In the genomic region with DNA sequence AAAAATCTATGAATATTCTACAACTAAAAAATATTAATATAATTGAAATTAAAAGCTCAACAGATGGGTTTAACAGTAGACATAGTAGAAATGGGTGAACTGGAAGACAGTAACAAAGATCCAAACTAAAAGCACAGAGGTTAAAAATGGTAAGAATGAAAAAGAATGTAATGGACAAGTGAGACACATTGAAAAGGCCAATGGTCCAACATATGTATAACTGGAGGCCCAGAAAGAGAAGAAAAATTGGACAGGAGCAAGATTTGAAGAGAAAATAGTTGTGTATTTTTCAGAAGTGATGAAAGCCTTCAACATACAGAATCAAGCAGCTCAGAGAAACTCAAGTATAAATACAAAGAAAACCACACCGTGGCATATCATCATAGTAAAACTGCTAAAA, we compare ENCODE assay signal across 18 cellular contexts. TPM values are rescaled to one million over a fixed set of nuclear protein-coding genes. Genes with fewer than 3 reads are reported as not detected.
DNase-seq lines count a peak whose midpoint lies in the region; ATAC-seq, FAIRE-seq and TF ChIP-seq lines count a peak whose summit lies in the region.
"Had no signal": no experiment of that assay in that cellular context is flagged by ENCODE, and none has a peak within 500 bp of the region (broad histone marks: within the 10 kb centered on the region; RNA-seq: fewer than 3 reads in every experiment).

No MANE protein-coding gene starts in this region.

- H3K36me3 ChIP-seq in breast epithelium (peaks cover 5% of the 10 kb centered on the region), fibroblast of lung (ENCODE audit: control insufficient read depth, insufficient read depth, low read length) (no peaks in the 10 kb centered on the region), tibial artery (peaks cover 44 to 59% (median 49%) of the 10 kb centered on the region in 3 donors)
- H3K36me3 ChIP-seq: colonic mucosa had no signal

- intact Hi-C loops in MCF 10A (cut with micrococcal nuclease) (no loop called here), breast epithelium (cut with DNase I; ENCODE audit: low total_unique reads) (no loop called here), tibial artery (cut with DNase I; ENCODE audit: low total_unique reads) (no loop called here)

- no peak for ATAC-seq in WTC11
- ATAC-seq: activated CD8-positive, alpha-beta T cell treated with anti-CD3 and anti-CD28 coated beads for 36 hours had no signal

- H3K27me3 ChIP-seq in breast epithelium = no peaks in the 10 kb centered on the region
- no peaks in the 10 kb centered on the region for H3K27me3 ChIP-seq in fibroblast of lung (ENCODE audit: control insufficient read depth, insufficient read depth, low read length)
- H3K27me3 ChIP-seq in tibial artery = no peaks in the 10 kb centered on the region
- H3K27me3 ChIP-seq: colonic mucosa, right atrium auricular region, stomach had no signal

- TF ChIP-seq POLR2A in breast epithelium (IDR thresholded peaks at IDR 0.05) = no peak

- H3K36me3 Mint-ChIP-seq in MCF 10A (ENCODE audit: insufficient read depth, unreplicated experiment) (peaks cover 75% of the 10 kb centered on the region), WTC11 (peaks cover 52% of the 10 kb centered on the region)

- H3K9me3 Mint-ChIP-seq in MCF 10A (ENCODE audit: unreplicated experiment) (peaks cover 17% of the 10 kb centered on the region), WTC11 (peaks cover 23% of the 10 kb centered on the region)

- H3K27me3 Mint-ChIP-seq in MCF 10A (ENCODE audit: insufficient read depth, unreplicated experiment) (no peaks in the 10 kb centered on the region), WTC11 (ENCODE audit: low read depth) (no peaks in the 10 kb centered on the region)
- H3K27me3 Mint-ChIP-seq: activated CD8-positive, alpha-beta T cell treated with anti-CD3 and anti-CD28 coated beads for 36 hours had no signal

- H3K4me3 Mint-ChIP-seq in MCF 10A (ENCODE audit: unreplicated experiment) (no peak overlapping the region), WTC11 (no peak overlapping the region)
- H3K4me3 Mint-ChIP-seq: activated CD8-positive, alpha-beta T cell treated with anti-CD3 and anti-CD28 coated beads for 36 hours had no signal

- CTCF ChIA-PET in MCF 10A (lab: Yijun Ruan, JAX) = interaction anchor here (0.7 to 4.4 kb wide), 9 partner anchors 11 to 348 kb away, joined by 3 to 34 read pairs (median 4); a partner anchor contains a TSS
- CTCF ChIA-PET in WTC11 (lab: Charles Lee) = interaction anchor here (0.6 to 1.3 kb wide), 3 partner anchors 16 to 139 kb away, joined by 3 to 4 read pairs (median 3); a partner anchor contains a TSS

- H3K9me3 ChIP-seq in breast epithelium = peaks cover 26 to 40% of the 10 kb centered on the region in 2 donors
- H3K9me3 ChIP-seq in fibroblast of lung (ENCODE audit: control insufficient read depth, insufficient read depth, low read depth, low read length) = peaks cover 2% of the 10 kb centered on the region
- H3K9me3 ChIP-seq in tibial artery = peaks cover 0 to 30% (median 24%) of the 10 kb centered on the region in 3 donors
- H3K9me3 ChIP-seq: colonic mucosa had no signal

- no peak overlapping the region for H3K27ac ChIP-seq in breast epithelium
- no peak overlapping the region for H3K27ac ChIP-seq in fibroblast of lung (ENCODE audit: insufficient read depth, low read length)
- H3K27ac ChIP-seq in tibial artery = no peak overlapping the region
- H3K27ac ChIP-seq: colonic mucosa, right atrium auricular region, stomach had no signal

- BruUV-seq in MCF 10A (replicated peaks; lab: Mats Ljungman, UMichigan) = no TSS peak

- POLR2A ChIA-PET in MCF 10A (lab: Yijun Ruan, JAX) = interaction anchor here (0.6 to 4.1 kb wide), 5 partner anchors 9 to 26 kb away, joined by 3 to 31 read pairs (median 4); no protein-coding TSS in a partner anchor
- POLR2A ChIA-PET in WTC11 (lab: Charles Lee) = no interaction called here

- H3K4me3 ChIP-seq in breast epithelium = no peak overlapping the region
- no peak overlapping the region for H3K4me3 ChIP-seq in fibroblast of lung (replicated peaks in 1 of 4; ENCODE audit: control extremely low read depth in 1 of 4, insufficient read depth in 1 of 4, low read depth in 3 of 4, low read length in 4 of 4)
- H3K4me3 ChIP-seq in tibial artery = no peak overlapping the region
- H3K4me3 ChIP-seq: colonic mucosa, right atrium auricular region, stomach had no signal

- DNase-seq in MCF 10A (ENCODE audit: unreplicated experiment) (peak; percentile 39), breast epithelium (ENCODE audit: low spot score in 2 of 2) (no peak), WTC11 (ENCODE audit: low spot score) (no peak), fibroblast of lung (ENCODE audit: low read depth in 2 of 2) (peak; percentile 44 to 75), tibial artery (no peak), RCC 7860 (ENCODE audit: low spot score) (no peak), mucosa of gallbladder (ENCODE audit: low spot score) (no peak), midbrain (lab: John Stamatoyannopoulos, UW) (no peak)
- DNase-seq: activated CD8-positive, alpha-beta T cell treated with anti-CD3 and anti-CD28 coated beads for 36 hours; activated T-cell treated with anti-CD3 and anti-CD28 coated beads, Interleukin-2, amount 50 U/mL, for 48 hours; colonic mucosa; NCI-H1436 treated with DMSO at 0.1 percent for 48 hours; NCI-H446; Right ventricle myocardium superior; stomach had no signal

- no peaks in the 10 kb centered on the region for H4K20me1 ChIP-seq in fibroblast of lung (ENCODE audit: control insufficient read depth, extremely low read depth, insufficient read depth, low read length)

- no peak overlapping the region for H3K4me2 ChIP-seq in fibroblast of lung (ENCODE audit: extremely low read depth, insufficient read depth, low read length)

- no peak overlapping the region for H3K9ac ChIP-seq in fibroblast of lung (ENCODE audit: insufficient read depth, low read length)

- H3K4me1 Mint-ChIP-seq in MCF 10A (ENCODE audit: insufficient read depth, unreplicated experiment) (no peaks in the 10 kb centered on the region), WTC11 (peaks cover 7% of the 10 kb centered on the region)

- TF ChIP-seq CTCF in MCF 10A (IDR thresholded peaks at IDR 0.05; ENCODE audit: unreplicated experiment) (no peak), breast epithelium (IDR thresholded peaks at IDR 0.05) (no peak), WTC11 (IDR thresholded peaks at IDR 0.05) (no peak), fibroblast of lung (conservative IDR thresholded peaks at IDR 0.05 in 1 of 2, IDR thresholded peaks at IDR 0.05 in 1 of 2; ENCODE audit: low read depth in 1 of 2, low read length in 2 of 2) (no peak), tibial artery (IDR thresholded peaks at IDR 0.05) (no peak)

- H3K4me1 ChIP-seq in breast epithelium = no peaks in the 10 kb centered on the region
- H3K4me1 ChIP-seq in fibroblast of lung (ENCODE audit: control insufficient read depth, extremely low read depth, insufficient read depth, low read length) = no peaks in the 10 kb centered on the region
- H3K4me1 ChIP-seq in tibial artery = no peaks in the 10 kb centered on the region
- H3K4me1 ChIP-seq: colonic mucosa, right atrium auricular region, stomach had no signal

- H3K79me2 ChIP-seq in fibroblast of lung (ENCODE audit: control insufficient read depth, insufficient read depth, low read length) = no peaks in the 10 kb centered on the region

- H3K27ac Mint-ChIP-seq in MCF 10A (ENCODE audit: low read depth, unreplicated experiment) = no peak overlapping the region
- H3K27ac Mint-ChIP-seq in WTC11 = no peak overlapping the region
- H3K27ac Mint-ChIP-seq: activated CD8-positive, alpha-beta T cell treated with anti-CD3 and anti-CD28 coated beads for 36 hours had no signal

- H2AFZ ChIP-seq in fibroblast of lung (ENCODE audit: low read length) = no peak overlapping the region

- no peak for FAIRE-seq in RCC 7860 (lab: Jason Lieb, UNC)
- FAIRE-seq: G401.6, urothelium cell line had no signal

TF ChIP-seq in WTC11, 78 proteins besides CTCF, POLR2A, EP300 and RAD21 (continues in another document):
- no peak for TF ChIP-seq GRHL2 (CRISPR knock-in tag; IDR thresholded peaks at IDR 0.05; ENCODE audit: insufficient replicate concordance, severe bottlenecking)
- TF ChIP-seq RORB (CRISPR knock-in tag; IDR thresholded peaks at IDR 0.05) = no peak
- TF ChIP-seq HMGA2 (CRISPR knock-in tag; IDR thresholded peaks at IDR 0.05) = peak; percentile 42; the same call in 1 of the 2 replicates
- TF ChIP-seq, protein P1, sequence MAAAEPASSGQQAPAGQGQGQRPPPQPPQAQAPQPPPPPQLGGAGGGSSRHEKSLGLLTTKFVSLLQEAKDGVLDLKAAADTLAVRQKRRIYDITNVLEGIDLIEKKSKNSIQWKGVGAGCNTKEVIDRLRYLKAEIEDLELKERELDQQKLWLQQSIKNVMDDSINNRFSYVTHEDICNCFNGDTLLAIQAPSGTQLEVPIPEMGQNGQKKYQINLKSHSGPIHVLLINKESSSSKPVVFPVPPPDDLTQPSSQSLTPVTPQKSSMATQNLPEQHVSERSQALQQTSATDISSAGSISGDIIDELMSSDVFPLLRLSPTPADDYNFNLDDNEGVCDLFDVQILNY (CRISPR knock-in tag; IDR thresholded peaks at IDR 0.05) = no peak
- TF ChIP-seq, protein P2, sequence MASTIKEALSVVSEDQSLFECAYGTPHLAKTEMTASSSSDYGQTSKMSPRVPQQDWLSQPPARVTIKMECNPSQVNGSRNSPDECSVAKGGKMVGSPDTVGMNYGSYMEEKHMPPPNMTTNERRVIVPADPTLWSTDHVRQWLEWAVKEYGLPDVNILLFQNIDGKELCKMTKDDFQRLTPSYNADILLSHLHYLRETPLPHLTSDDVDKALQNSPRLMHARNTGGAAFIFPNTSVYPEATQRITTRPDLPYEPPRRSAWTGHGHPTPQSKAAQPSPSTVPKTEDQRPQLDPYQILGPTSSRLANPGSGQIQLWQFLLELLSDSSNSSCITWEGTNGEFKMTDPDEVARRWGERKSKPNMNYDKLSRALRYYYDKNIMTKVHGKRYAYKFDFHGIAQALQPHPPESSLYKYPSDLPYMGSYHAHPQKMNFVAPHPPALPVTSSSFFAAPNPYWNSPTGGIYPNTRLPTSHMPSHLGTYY (CRISPR knock-in tag; IDR thresholded peaks at IDR 0.05) = no peak
- TF ChIP-seq ZNF121 (CRISPR knock-in tag; IDR thresholded peaks at IDR 0.05) = no peak

RNA-seq across cellular contexts. Expression of a gene that starts 58.6 kb away (rescaled TPM):
- total RNA-seq in MCF 10A (2022) = 0.61 and 0.69 TPM in 2 replicates
- 1 to 10 TPM; 2.1 to 3.5 (median 3.3) TPM for total RNA-seq in breast epithelium
- total RNA-seq in WTC11 (2021) = 1.1 to 1.5 TPM (median 1.1 TPM) in 3 replicates
- total RNA-seq in fibroblast of lung = 1.3 and 2.6 TPM in 2 replicates
- 0.97 and 1.1 TPM in 2 replicates for polyA plus RNA-seq in fibroblast of lung
- polyA plus RNA-seq in fibroblast of lung (2012) = 0.82 and 1.0 TPM in 2 replicates
- polyA minus RNA-seq in fibroblast of lung (ENCODE audit: low replicate concordance) = 5.9 and 6.7 TPM in 2 replicates
- total RNA-seq in mucosa of gallbladder = 2.0 TPM
- total RNA-seq: activated CD8-positive, alpha-beta T cell treated with anti-CD3 and anti-CD28 coated beads for 36 hours had no signal

Comparison
In these comparisons a context has a peak if more than half of its experiments do, and no peak if none do; other contexts are left out.
1. DNase-seq: peak in MCF 10A (single experiment) and fibroblast of lung (2 of 2); none in breast epithelium (0 of 2), WTC11 (single experiment), tibial artery (0 of 2), RCC 7860 (single experiment), mucosa of gallbladder (single experiment) and midbrain (single experiment).